ENCODE assay signal across 18 cellular contexts in the genomic region with DNA sequence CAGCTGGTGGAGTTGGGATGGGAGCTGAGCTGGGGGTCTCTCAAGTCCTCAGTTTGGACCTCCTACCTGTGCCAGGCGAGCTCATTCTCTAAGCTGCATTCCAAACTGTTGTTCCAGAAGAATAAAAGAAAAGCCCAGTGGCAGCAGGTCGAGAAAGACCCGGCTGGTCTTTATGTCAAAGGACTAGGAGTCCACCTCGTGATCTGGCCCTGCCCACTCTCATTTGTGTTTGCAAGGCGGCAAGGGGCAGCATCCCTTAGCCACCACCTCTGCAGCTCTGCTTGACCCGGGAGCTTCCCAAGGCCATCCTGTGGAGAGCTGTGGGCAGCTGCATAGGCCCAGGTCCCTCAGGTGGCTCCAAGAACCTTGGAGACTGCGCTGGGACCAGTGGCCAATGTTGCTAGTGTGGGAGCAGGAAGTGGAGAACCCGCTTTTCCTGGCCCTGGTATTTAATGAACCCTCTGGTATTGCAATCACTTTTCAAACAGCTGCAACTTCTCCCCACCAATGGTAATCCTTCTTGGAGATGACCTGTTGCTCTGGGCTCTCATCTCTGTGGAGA. TPM values are rescaled to one million over a fixed set of nuclear protein-coding genes. Genes with fewer than 3 reads are reported as not detected.
DNase-seq lines count a peak whose midpoint lies in the region; ATAC-seq, FAIRE-seq and TF ChIP-seq lines count a peak whose summit lies in the region.
"Had no signal": no experiment of that assay in that cellular context is flagged by ENCODE, and none has a peak within 500 bp of the region (broad histone marks: within the 10 kb centered on the region; RNA-seq: fewer than 3 reads in every experiment).

No MANE protein-coding gene starts in this region.

- H2BK5ac ChIP-seq in neuronal stem cell (ENCODE audit: low read length): no peak overlapping the region

- WGBS in endodermal cell (ENCODE audit: insufficient coverage in 1 of 2, insufficient read length in 1 of 2), 2 experiments: 67 to 91% methylated on average over 4 to 8 of the region's 8 CpGs
- no CpG with 5 or more reads among the region's 8 CpGs for WGBS in neuronal stem cell (ENCODE audit: extremely low coverage in 2 of 2, insufficient read length in 2 of 2, insufficient replicate concordance in 1 of 2), 2 donors

- no peak overlapping the region for H3K27ac Mint-ChIP-seq in activated CD4-positive, alpha-beta memory T cell treated with anti-CD3 and anti-CD28 coated beads, Interleukin-2, amount 10 ng/mL, durations not matched to agents 7 days and 5 days
- H3K27ac Mint-ChIP-seq in activated CD4-positive, alpha-beta memory T cell treated with anti-CD3 and anti-CD28 coated beads for 36 hours: no peak overlapping the region
- H3K27ac Mint-ChIP-seq in endodermal cell: no peak overlapping the region
- H3K27ac Mint-ChIP-seq: CD4-positive, alpha-beta T cell had no signal

- peak overlapping the region; percentile 53 for H2AK5ac ChIP-seq in neuronal stem cell (ENCODE audit: low read depth, low read length)

- no peaks in the 10 kb centered on the region for H3K27me3 Mint-ChIP-seq in activated CD4-positive, alpha-beta memory T cell treated with anti-CD3 and anti-CD28 coated beads, Interleukin-2, amount 10 ng/mL, durations not matched to agents 7 days and 5 days
- no peaks in the 10 kb centered on the region for H3K27me3 Mint-ChIP-seq in activated CD4-positive, alpha-beta memory T cell treated with anti-CD3 and anti-CD28 coated beads for 36 hours
- peaks cover 6% of the 10 kb centered on the region for H3K27me3 Mint-ChIP-seq in endodermal cell (ENCODE audit: insufficient read depth)
- H3K27me3 Mint-ChIP-seq: CD4-positive, alpha-beta T cell had no signal

- no peak overlapping the region for H3K14ac ChIP-seq in neuronal stem cell (ENCODE audit: low read length)

- H2BK120ac ChIP-seq in neuronal stem cell (ENCODE audit: low read depth, low read length): no peak overlapping the region

- no peak for ATAC-seq in HG03045 (IDR thresholded peaks at IDR 0.05; ENCODE audit: unreplicated experiment)
- no peak for ATAC-seq in GM19467 (IDR thresholded peaks at IDR 0.05; ENCODE audit: unreplicated experiment)
- ATAC-seq: A549 had no signal

- H3K18ac ChIP-seq in neuronal stem cell (ENCODE audit: low read length): peak overlapping the region; percentile 32

- no peaks in the 10 kb centered on the region for H3K79me1 ChIP-seq in neuronal stem cell (ENCODE audit: low read depth, low read length)

- peak overlapping the region; percentile 63 for H2BK12ac ChIP-seq in neuronal stem cell (ENCODE audit: low read length)

- POLR2A ChIA-PET in activated CD4-positive, alpha-beta memory T cell treated with anti-CD3 and anti-CD28 coated beads, Interleukin-2, amount 10 ng/mL, durations not matched to agents 7 days and 5 days (lab: Charles Lee): no interaction called here
- POLR2A ChIA-PET in activated CD4-positive, alpha-beta memory T cell treated with anti-CD3 and anti-CD28 coated beads for 36 hours (lab: Charles Lee): no interaction called here

- no peaks in the 10 kb centered on the region for H3K9me3 Mint-ChIP-seq in activated CD4-positive, alpha-beta memory T cell treated with anti-CD3 and anti-CD28 coated beads, Interleukin-2, amount 10 ng/mL, durations not matched to agents 7 days and 5 days
- no peaks in the 10 kb centered on the region for H3K9me3 Mint-ChIP-seq in activated CD4-positive, alpha-beta memory T cell treated with anti-CD3 and anti-CD28 coated beads for 36 hours
- no peaks in the 10 kb centered on the region for H3K9me3 Mint-ChIP-seq in endodermal cell
- H3K9me3 Mint-ChIP-seq: CD4-positive, alpha-beta T cell had no signal

- H3K4me1 ChIP-seq in endodermal cell (ENCODE audit: control insufficient read depth, insufficient read depth, low read length) (no peaks in the 10 kb centered on the region), neuronal stem cell (ENCODE audit: control insufficient read depth in 2 of 2, insufficient read depth in 1 of 2, low read depth in 1 of 2, low read length in 2 of 2) (peaks cover 13 to 14% of the 10 kb centered on the region in 2 donors), vagina (no peaks in the 10 kb centered on the region)
- H3K4me1 ChIP-seq: A549, HAP-1 had no signal

- H2AFZ ChIP-seq in neuronal stem cell (ENCODE audit: low read length): no peak overlapping the region

- no peak overlapping the region for H3K27ac ChIP-seq in endodermal cell (ENCODE audit: low read depth, low read length)
- H3K27ac ChIP-seq in neuronal stem cell (replicated peaks; ENCODE audit: low read length): no peak overlapping the region
- H3K27ac ChIP-seq in vagina: no peak overlapping the region
- H3K27ac ChIP-seq: 22Rv1, A549, C4-2B had no signal

- intact Hi-C loops in activated CD4-positive, alpha-beta memory T cell treated with anti-CD3 and anti-CD28 coated beads for 36 hours (cut with micrococcal nuclease): no loop called here
- intact Hi-C loops in vagina (cut with DNase I): no loop called here

- H4K91ac ChIP-seq in neuronal stem cell (ENCODE audit: low read depth, low read length, poor library complexity): no peak overlapping the region

- H3K36me3 Mint-ChIP-seq in activated CD4-positive, alpha-beta memory T cell treated with anti-CD3 and anti-CD28 coated beads, Interleukin-2, amount 10 ng/mL, durations not matched to agents 7 days and 5 days (ENCODE audit: low read depth): no peaks in the 10 kb centered on the region
- no peaks in the 10 kb centered on the region for H3K36me3 Mint-ChIP-seq in activated CD4-positive, alpha-beta memory T cell treated with anti-CD3 and anti-CD28 coated beads for 36 hours
- no peaks in the 10 kb centered on the region for H3K36me3 Mint-ChIP-seq in endodermal cell (ENCODE audit: low read depth)

- H3K4me3 Mint-ChIP-seq in activated CD4-positive, alpha-beta memory T cell treated with anti-CD3 and anti-CD28 coated beads, Interleukin-2, amount 10 ng/mL, durations not matched to agents 7 days and 5 days: no peak overlapping the region
- no peak overlapping the region for H3K4me3 Mint-ChIP-seq in activated CD4-positive, alpha-beta memory T cell treated with anti-CD3 and anti-CD28 coated beads for 36 hours
- H3K4me3 Mint-ChIP-seq in endodermal cell: no peak overlapping the region
- H3K4me3 Mint-ChIP-seq: CD4-positive, alpha-beta T cell had no signal

- H4K8ac ChIP-seq in neuronal stem cell (ENCODE audit: low read depth, low read length): no peak overlapping the region

- H3K4me1 Mint-ChIP-seq in activated CD4-positive, alpha-beta memory T cell treated with anti-CD3 and anti-CD28 coated beads, Interleukin-2, amount 10 ng/mL, durations not matched to agents 7 days and 5 days: no peaks in the 10 kb centered on the region
- H3K4me1 Mint-ChIP-seq in activated CD4-positive, alpha-beta memory T cell treated with anti-CD3 and anti-CD28 coated beads for 36 hours (ENCODE audit: low read depth): no peaks in the 10 kb centered on the region
- no peaks in the 10 kb centered on the region for H3K4me1 Mint-ChIP-seq in endodermal cell

- TF ChIP-seq CTCF in endodermal cell (conservative IDR thresholded peaks at IDR 0.05) (no peak), vagina (IDR thresholded peaks at IDR 0.05) (no peak)

- H2BK15ac ChIP-seq in neuronal stem cell (ENCODE audit: low read length): no peak overlapping the region

- H3K4me3 ChIP-seq in endodermal cell (ENCODE audit: low read length): no peak overlapping the region
- H3K4me3 ChIP-seq in neuronal stem cell (ENCODE audit: low read length in 2 of 2): no peak overlapping the region
- no peak overlapping the region for H3K4me3 ChIP-seq in vagina
- H3K4me3 ChIP-seq: A549, HAP-1 had no signal

- H3K36me3 ChIP-seq in endodermal cell (ENCODE audit: control insufficient read depth, insufficient read depth, low read length) (no peaks in the 10 kb centered on the region), neuronal stem cell (replicated peaks in 1 of 2; ENCODE audit: control insufficient read depth in 2 of 2, insufficient read depth in 2 of 2, low read length in 2 of 2) (no peaks in the 10 kb centered on the region), vagina (no peaks in the 10 kb centered on the region)
- H3K36me3 ChIP-seq: HAP-1 had no signal

- CTCF ChIA-PET in activated CD4-positive, alpha-beta memory T cell treated with anti-CD3 and anti-CD28 coated beads, Interleukin-2, amount 10 ng/mL, durations not matched to agents 7 days and 5 days (lab: Charles Lee): no interaction called here
- CTCF ChIA-PET in activated CD4-positive, alpha-beta memory T cell treated with anti-CD3 and anti-CD28 coated beads for 36 hours (lab: Charles Lee): interaction anchor here (0.7 to 1.2 kb wide), 2 partner anchors 13 to 19 kb away, joined by 3 to 4 read pairs; no protein-coding TSS in a partner anchor

- no peak overlapping the region for H3K4ac ChIP-seq in neuronal stem cell (ENCODE audit: low read length)

- no peak for FAIRE-seq in GM19239 (lab: Jason Lieb, UNC)
- FAIRE-seq: A549, H1 had no signal

- H3K27me3 ChIP-seq in endodermal cell (ENCODE audit: control insufficient read depth, insufficient read depth, low read length, poor library complexity, severe bottlenecking) (no peaks in the 10 kb centered on the region), neuronal stem cell (ENCODE audit: control insufficient read depth in 3 of 3, insufficient read depth in 3 of 3, low read depth in 1 of 3, low read length in 3 of 3) (no peaks in the 10 kb centered on the region), vagina (no peaks in the 10 kb centered on the region)

- H3K23ac ChIP-seq in neuronal stem cell (ENCODE audit: low read depth, low read length, poor library complexity): no peak overlapping the region

- no peak overlapping the region for H3K4me2 ChIP-seq in neuronal stem cell (ENCODE audit: insufficient read depth, low read length, poor library complexity, severe bottlenecking)
- H3K4me2 ChIP-seq: A549 had no signal

- no peak overlapping the region for H3K9ac ChIP-seq in endodermal cell (ENCODE audit: extremely low read depth, low read length, poor library complexity, severe bottlenecking)
- H3K9ac ChIP-seq in neuronal stem cell (ENCODE audit: low read depth, low read length, poor library complexity): no peak overlapping the region

- TF ChIP-seq POLR2A in vagina (IDR thresholded peaks at IDR 0.05): no peak

- peak; percentile 3 for DNase-seq in activated CD4-positive, alpha-beta memory T cell treated with anti-CD3 and anti-CD28 coated beads, Interleukin-2, amount 10 ng/mL, durations not matched to agents 7 days and 5 days
- no peak for DNase-seq in activated CD4-positive, alpha-beta memory T cell treated with anti-CD3 and anti-CD28 coated beads for 36 hours
- peak; percentile 34 for DNase-seq in endodermal cell
- no peak for DNase-seq in neuronal stem cell (ENCODE audit: low spot score)
- peak; percentile 65 to 82 for DNase-seq in vagina (ENCODE audit: extremely low spot score in 2 of 2)
- DNase-seq in GM19239 (ENCODE audit: insufficient read length, low spot score): no peak
- DNase-seq: AML-193; CD4-positive, alpha-beta T cell; DMS79 treated with DMSO at 0.1 percent for 48 hours; GF-D8 had no signal

- H3K9me3 ChIP-seq in endodermal cell (ENCODE audit: control insufficient read depth, low read length) (no peaks in the 10 kb centered on the region), neuronal stem cell (replicated peaks in 1 of 2; ENCODE audit: control insufficient read depth in 2 of 2, insufficient read depth in 1 of 2, low read depth in 1 of 2, low read length in 2 of 2) (no peaks in the 10 kb centered on the region), vagina (no peaks in the 10 kb centered on the region)
- H3K9me3 ChIP-seq: A549, HAP-1 had no signal

RNA-seq across cellular contexts. Expression of gene KY, which starts 30.9 kb away (rescaled TPM):
- total RNA-seq in activated CD4-positive, alpha-beta memory T cell treated with anti-CD3 and anti-CD28 coated beads, Interleukin-2, amount 10 ng/mL, durations not matched to agents 7 days and 5 days: not detected
- not detected for total RNA-seq in activated CD4-positive, alpha-beta memory T cell treated with anti-CD3 and anti-CD28 coated beads for 36 hours
- total RNA-seq in endodermal cell: not detected
- polyA plus RNA-seq in endodermal cell (2013, experiment 1 of 2): 0.14 TPM
- polyA plus RNA-seq in endodermal cell (2013, experiment 2 of 2): not detected
- 0.04 TPM for polyA plus RNA-seq in neuronal stem cell (2013, experiment 1 of 2)
- polyA plus RNA-seq in neuronal stem cell (2013, experiment 2 of 2): 0.03 TPM
- 3.7 TPM for total RNA-seq in vagina
- total RNA-seq: CD4-positive, alpha-beta T cell; H1; HT-29 had no signal
- polyA plus RNA-seq: H1 had no signal

Comparison
In these comparisons a context has a peak if more than half of its experiments do, and no peak if none do; other contexts are left out.
1. DNase-seq: peak in activated CD4-positive, alpha-beta memory T cell treated with anti-CD3 and anti-CD28 coated beads, Interleukin-2, amount 10 ng/mL, durations not matched to agents 7 days and 5 days (single experiment), endodermal cell (single experiment) and vagina (2 of 2); none in activated CD4-positive, alpha-beta memory T cell treated with anti-CD3 and anti-CD28 coated beads for 36 hours (single experiment), neuronal stem cell (single experiment) and GM19239 (single experiment).